Comparison of ENCODE assay signal across 8 cellular contexts in the genomic region with DNA sequence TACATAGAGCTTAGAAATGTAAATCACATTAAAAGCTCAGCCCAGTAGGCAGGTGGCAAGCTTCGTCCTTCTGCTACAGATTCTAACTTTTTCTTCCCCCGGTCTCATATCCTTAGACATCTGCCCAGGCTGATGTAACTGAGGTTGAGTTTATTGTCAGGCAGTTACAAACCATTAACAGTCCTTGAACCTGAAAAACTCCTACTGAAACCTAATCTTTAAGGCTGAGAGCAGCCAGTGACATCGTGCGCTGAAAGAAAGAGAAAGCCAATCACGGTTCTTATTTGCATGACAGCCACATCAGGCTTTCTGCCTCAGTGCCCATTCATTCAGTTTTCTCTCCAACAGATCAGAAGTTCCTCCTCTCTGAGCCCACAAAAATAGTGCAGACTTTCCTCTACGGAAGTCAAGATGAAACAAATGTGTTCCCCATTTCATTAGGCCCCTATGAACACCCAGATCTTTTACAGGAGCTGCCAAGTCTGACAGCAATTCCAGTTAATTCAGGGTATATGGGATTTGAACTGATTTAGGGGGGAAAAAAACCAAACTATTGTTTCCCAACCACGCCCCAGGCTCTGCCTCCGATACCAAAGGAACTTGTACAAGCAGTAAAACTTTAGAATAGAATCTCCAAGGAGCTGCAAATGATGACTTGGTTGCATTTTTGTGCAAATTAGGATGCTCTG. TPM values are rescaled to one million over a fixed set of nuclear protein-coding genes. Genes with fewer than 3 reads are reported as not detected.
A peak's percentile ranks its signal among the peaks of the same experiment; 100 is the strongest.
DNase-seq lines count a peak whose midpoint lies in the region; ATAC-seq and TF ChIP-seq lines count a peak whose summit lies in the region.

A gene with protein sequence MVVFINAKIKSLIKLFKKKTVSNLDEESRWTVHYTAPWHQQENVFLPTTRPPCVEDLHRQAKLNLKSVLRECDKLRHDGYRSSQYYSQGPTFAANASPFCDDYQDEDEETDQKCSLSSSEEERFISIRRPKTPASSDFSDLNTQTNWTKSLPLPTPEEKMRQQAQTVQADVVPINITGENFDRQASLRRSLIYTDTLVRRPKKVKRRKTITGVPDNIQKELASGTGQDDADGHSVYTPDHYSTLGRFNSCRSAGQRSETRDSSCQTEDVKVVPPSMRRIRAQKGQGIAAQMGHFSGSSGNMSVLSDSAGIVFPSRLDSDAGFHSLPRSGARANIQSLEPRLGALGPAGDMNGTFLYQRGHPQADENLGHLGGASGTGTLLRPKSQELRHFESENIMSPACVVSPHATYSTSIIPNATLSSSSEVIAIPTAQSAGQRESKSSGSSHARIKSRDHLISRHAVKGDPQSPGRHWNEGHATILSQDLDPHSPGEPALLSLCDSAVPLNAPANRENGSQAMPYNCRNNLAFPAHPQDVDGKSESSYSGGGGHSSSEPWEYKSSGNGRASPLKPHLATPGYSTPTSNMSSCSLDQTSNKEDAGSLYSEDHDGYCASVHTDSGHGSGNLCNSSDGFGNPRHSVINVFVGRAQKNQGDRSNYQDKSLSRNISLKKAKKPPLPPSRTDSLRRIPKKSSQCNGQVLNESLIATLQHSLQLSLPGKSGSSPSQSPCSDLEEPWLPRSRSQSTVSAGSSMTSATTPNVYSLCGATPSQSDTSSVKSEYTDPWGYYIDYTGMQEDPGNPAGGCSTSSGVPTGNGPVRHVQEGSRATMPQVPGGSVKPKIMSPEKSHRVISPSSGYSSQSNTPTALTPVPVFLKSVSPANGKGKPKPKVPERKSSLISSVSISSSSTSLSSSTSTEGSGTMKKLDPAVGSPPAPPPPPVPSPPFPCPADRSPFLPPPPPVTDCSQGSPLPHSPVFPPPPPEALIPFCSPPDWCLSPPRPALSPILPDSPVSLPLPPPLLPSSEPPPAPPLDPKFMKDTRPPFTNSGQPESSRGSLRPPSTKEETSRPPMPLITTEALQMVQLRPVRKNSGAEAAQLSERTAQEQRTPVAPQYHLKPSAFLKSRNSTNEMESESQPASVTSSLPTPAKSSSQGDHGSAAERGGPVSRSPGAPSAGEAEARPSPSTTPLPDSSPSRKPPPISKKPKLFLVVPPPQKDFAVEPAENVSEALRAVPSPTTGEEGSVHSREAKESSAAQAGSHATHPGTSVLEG (N-terminal part only) (minus strand): TSS at position 192 of the 689 bp plus-strand sequence. CDS start 204 bp downstream, outside the sequence.

- peak within 1 kb of the TSS; percentile 58 for H3K27ac ChIP-seq in foreskin keratinocyte

- no peaks in the 10 kb centered on the region for H3K36me3 Mint-ChIP-seq in activated naive CD4-positive, alpha-beta T cell treated with anti-CD3 and anti-CD28 coated beads, Interleukin-2, amount 50 U/mL, for 72 hours

- DNase-seq in NCI-H69 (lab: John Stamatoyannopoulos, UW) (peak; percentile 97), foreskin keratinocyte (peak; percentile 37 to 66), nucleus accumbens (lab: John Stamatoyannopoulos, UW) (no peak)
- DNase-seq in stimulated activated CD4-positive, alpha-beta T cell treated with anti-CD3 and anti-CD28 coated beads, Interleukin-1b, Interleukin-23, amount 100 ng/mL, for 48 hours = no peak
- no peak for DNase-seq in activated naive CD4-positive, alpha-beta T cell treated with anti-CD3 and anti-CD28 coated beads, Interleukin-2, amount 50 U/mL, for 72 hours (ENCODE audit: low spot score in 2 of 2)

- peak within 1 kb of the TSS; percentile 66 for H3K4me3 ChIP-seq in neuron (ENCODE audit: low read length)

- H3K27me3 ChIP-seq in foreskin keratinocyte = no peaks in the 10 kb centered on the region
- H3K27me3 ChIP-seq in neuron (ENCODE audit: insufficient read depth, low read length) = no peaks in the 10 kb centered on the region

- no peak within 1 kb of the TSS for H3K27ac Mint-ChIP-seq in activated naive CD4-positive, alpha-beta T cell treated with anti-CD3 and anti-CD28 coated beads, Interleukin-2, amount 50 U/mL, for 72 hours

- H3K9me3 ChIP-seq in neuron (ENCODE audit: low read length) = no peaks in the 10 kb centered on the region

- H3K36me3 ChIP-seq in neuron (ENCODE audit: insufficient read depth, low read length) = peaks cover 18% of the 10 kb centered on the region

- no peak for TF ChIP-seq CTCF in foreskin keratinocyte (conservative IDR thresholded peaks at IDR 0.05)

- H3K9me3 Mint-ChIP-seq in activated naive CD4-positive, alpha-beta T cell treated with anti-CD3 and anti-CD28 coated beads, Interleukin-2, amount 50 U/mL, for 72 hours = no peaks in the 10 kb centered on the region

- H2AFZ ChIP-seq in neuron (ENCODE audit: low read depth, low read length) = no peak within 1 kb of the TSS

- H3K4me1 ChIP-seq in foreskin keratinocyte = peaks cover 30% of the 10 kb centered on the region
- peaks cover 42% of the 10 kb centered on the region for H3K4me1 ChIP-seq in neuron (ENCODE audit: insufficient read depth, low read length)

- ATAC-seq in GM18867 (IDR thresholded peaks at IDR 0.05; ENCODE audit: unreplicated experiment) (peak; percentile 89), HG02884 (IDR thresholded peaks at IDR 0.05; ENCODE audit: unreplicated experiment) (peak; percentile 94), foreskin keratinocyte (peak; percentile 59)
- ATAC-seq in activated naive CD4-positive, alpha-beta T cell treated with anti-CD3 and anti-CD28 coated beads, Interleukin-2, amount 50 U/mL, for 72 hours = no peak

RNA-seq across cellular contexts. Expression of the gene that starts here (rescaled TPM):
- 16.8 and 18.8 TPM in 2 replicates for total RNA-seq in foreskin keratinocyte
- 3.1 and 3.2 TPM in 2 replicates for polyA plus RNA-seq in foreskin keratinocyte
- 1 to 10 TPM in 1 of 2 donors, under 1 TPM in 1; 0.68 to 1.9 TPM for total RNA-seq in activated naive CD4-positive, alpha-beta T cell treated with anti-CD3 and anti-CD28 coated beads, Interleukin-2, amount 50 U/mL, for 72 hours

Comparison
In these comparisons a context has a peak if more than half of its experiments do, and no peak if none do; other contexts are left out.
1. ATAC-seq: peak in GM18867 (single experiment), HG02884 (single experiment) and foreskin keratinocyte (single experiment); none in activated naive CD4-positive, alpha-beta T cell treated with anti-CD3 and anti-CD28 coated beads, Interleukin-2, amount 50 U/mL, for 72 hours (0 of 2).
2. DNase-seq: peak in NCI-H69 (single experiment) and foreskin keratinocyte (2 of 2); none in stimulated activated CD4-positive, alpha-beta T cell treated with anti-CD3 and anti-CD28 coated beads, Interleukin-1b, Interleukin-23, amount 100 ng/mL, for 48 hours (single experiment), activated naive CD4-positive, alpha-beta T cell treated with anti-CD3 and anti-CD28 coated beads, Interleukin-2, amount 50 U/mL, for 72 hours (0 of 2) and nucleus accumbens (0 of 56).